Comparison of ENCODE assay signal across 14 cellular contexts in the genomic region with DNA sequence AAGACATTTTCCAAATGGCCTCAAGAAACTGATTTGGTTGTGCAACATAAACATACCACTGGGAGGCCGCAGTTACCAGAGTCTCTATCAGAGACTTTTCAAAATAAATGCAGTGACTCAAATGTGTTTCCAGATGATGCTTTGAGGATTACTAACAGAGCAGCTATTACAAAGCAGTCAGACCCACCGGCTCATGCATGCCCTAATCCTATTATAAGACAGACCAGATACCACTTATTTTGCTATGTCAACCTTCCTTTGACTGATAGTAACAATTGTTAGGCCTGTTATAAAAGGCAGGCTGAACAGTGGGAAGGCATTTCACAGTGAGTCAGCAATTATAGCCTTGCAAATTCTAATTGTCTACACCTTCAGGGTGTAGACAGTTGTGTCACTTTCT.
A peak's percentile ranks its signal among the peaks of the same experiment; 100 is the strongest.
DNase-seq lines count a peak whose midpoint lies in the region; ATAC-seq and TF ChIP-seq lines count a peak whose summit lies in the region.
"Had no signal": no experiment of that assay in that cellular context is flagged by ENCODE, and none has a peak within 500 bp of the region (broad histone marks: within the 10 kb centered on the region; RNA-seq: fewer than 3 reads in every experiment).

No MANE protein-coding gene starts in this region.

- H3K27ac ChIP-seq in AG04450 (ENCODE audit: low read depth, low read length) = no peak overlapping the region
- H3K27ac ChIP-seq in WERI-Rb-1 = peak overlapping the region; percentile 0; the same call in 1 of the 2 replicates
- no peak overlapping the region for H3K27ac ChIP-seq in foreskin keratinocyte
- H3K27ac ChIP-seq: left ventricle myocardium inferior, neutrophil had no signal

- no peaks in the 10 kb centered on the region for H3K27me3 ChIP-seq in AG04450 (ENCODE audit: control insufficient read depth, insufficient read depth, low read length)
- H3K27me3 ChIP-seq in HAP-1 (ENCODE audit: low read depth) = no peaks in the 10 kb centered on the region
- H3K27me3 ChIP-seq in WERI-Rb-1 (ENCODE audit: insufficient read depth, low read depth, severe bottlenecking) = no peaks in the 10 kb centered on the region
- H3K27me3 ChIP-seq in foreskin keratinocyte = no peaks in the 10 kb centered on the region
- H3K27me3 ChIP-seq: neutrophil had no signal

- DNase-seq in AG04450 (ENCODE audit: low read depth, low spot score) (peak; percentile 77), HAP-1 (ENCODE audit: low spot score in 2 of 2) (peak; percentile 21 to 47), WERI-Rb-1 (peak; percentile 57), foreskin keratinocyte (peak; percentile 6 to 35), NCI-H510A treated with DMSO at 0.1 percent for 48 hours (lab: John Stamatoyannopoulos, UW) (no peak)
- DNase-seq: activated CD4-positive, alpha-beta memory T cell treated with anti-CD3 and anti-CD28 coated beads, Interleukin-2, amount 10 ng/mL, durations not matched to agents 7 days and 5 days; CD4-positive, CD25-positive, alpha-beta regulatory T cell; left ventricle myocardium inferior; NCI-H1092 treated with DMSO at 0.1 percent for 48 hours; stimulated activated naive B cell treated with anti-CD40 and anti-IgM and Interleukin-4, amounts not matched to agents 10 μg/mL and 1 μg/mL and 100 μg/mL, for 72 hours had no signal

- no peaks in the 10 kb centered on the region for H3K36me3 Mint-ChIP-seq in activated T-helper 17 cell treated with anti-CD3 and anti-CD28 coated beads, Interleukin-2, amount 50 U/mL, for 72 hours (ENCODE audit: low read depth)
- H3K36me3 Mint-ChIP-seq: CD4-positive, CD25-positive, alpha-beta regulatory T cell; stimulated activated naive B cell treated with anti-CD40 and anti-IgM and Interleukin-4, amounts not matched to agents 10 μg/mL and 1 μg/mL and 100 μg/mL, for 72 hours had no signal

- H3K4me3 Mint-ChIP-seq in activated T-helper 17 cell treated with anti-CD3 and anti-CD28 coated beads, Interleukin-2, amount 50 U/mL, for 72 hours = no peak overlapping the region
- H3K4me3 Mint-ChIP-seq: activated CD4-positive, alpha-beta memory T cell treated with anti-CD3 and anti-CD28 coated beads, Interleukin-2, amount 10 ng/mL, durations not matched to agents 7 days and 5 days; CD4-positive, CD25-positive, alpha-beta regulatory T cell; stimulated activated naive B cell treated with anti-CD40 and anti-IgM and Interleukin-4, amounts not matched to agents 10 μg/mL and 1 μg/mL and 100 μg/mL, for 72 hours had no signal

- in situ Hi-C loops in HAP-1 (cut with MboI; ENCODE audit: low sequenced_read_pairs) = no loop called here

- peaks cover 3% of the 10 kb centered on the region for H3K27me3 Mint-ChIP-seq in activated T-helper 17 cell treated with anti-CD3 and anti-CD28 coated beads, Interleukin-2, amount 50 U/mL, for 72 hours
- H3K27me3 Mint-ChIP-seq: activated CD4-positive, alpha-beta memory T cell treated with anti-CD3 and anti-CD28 coated beads, Interleukin-2, amount 10 ng/mL, durations not matched to agents 7 days and 5 days; CD4-positive, CD25-positive, alpha-beta regulatory T cell; stimulated activated naive B cell treated with anti-CD40 and anti-IgM and Interleukin-4, amounts not matched to agents 10 μg/mL and 1 μg/mL and 100 μg/mL, for 72 hours had no signal

- H3K9me3 Mint-ChIP-seq in activated T-helper 17 cell treated with anti-CD3 and anti-CD28 coated beads, Interleukin-2, amount 50 U/mL, for 72 hours = peaks cover 7% of the 10 kb centered on the region
- H3K9me3 Mint-ChIP-seq: activated CD4-positive, alpha-beta memory T cell treated with anti-CD3 and anti-CD28 coated beads, Interleukin-2, amount 10 ng/mL, durations not matched to agents 7 days and 5 days had no signal

- no peaks in the 10 kb centered on the region for H3K4me1 Mint-ChIP-seq in activated T-helper 17 cell treated with anti-CD3 and anti-CD28 coated beads, Interleukin-2, amount 50 U/mL, for 72 hours
- H3K4me1 Mint-ChIP-seq: activated CD4-positive, alpha-beta memory T cell treated with anti-CD3 and anti-CD28 coated beads, Interleukin-2, amount 10 ng/mL, durations not matched to agents 7 days and 5 days; CD4-positive, CD25-positive, alpha-beta regulatory T cell; stimulated activated naive B cell treated with anti-CD40 and anti-IgM and Interleukin-4, amounts not matched to agents 10 μg/mL and 1 μg/mL and 100 μg/mL, for 72 hours had no signal

- POLR2A ChIA-PET in AG04450 (lab: Yijun Ruan, JAX) = interaction anchor here (0.6 to 1.0 kb wide), 2 partner anchors 28 to 276 kb away, joined by 3 to 4 read pairs; no protein-coding TSS in a partner anchor

- TF ChIP-seq CTCF in AG04450 (IDR thresholded peaks at IDR 0.05; ENCODE audit: low read depth, low read length) (peak; percentile 56), WERI-Rb-1 (IDR thresholded peaks at IDR 0.05; ENCODE audit: low read depth, low read length) (0 out of 2 replicates have a peak, but pooled peaks have one; percentile 0), foreskin keratinocyte (conservative IDR thresholded peaks at IDR 0.05) (no peak)

- H3K4me1 ChIP-seq in HAP-1 (no peaks in the 10 kb centered on the region), foreskin keratinocyte (no peaks in the 10 kb centered on the region)
- H3K4me1 ChIP-seq: left ventricle myocardium inferior had no signal

- H3K9me3 ChIP-seq in AG04450 (ENCODE audit: control insufficient read depth, insufficient read depth, low read length) (no peaks in the 10 kb centered on the region), HAP-1 (no peaks in the 10 kb centered on the region), WERI-Rb-1 (ENCODE audit: severe bottlenecking) (no peaks in the 10 kb centered on the region)
- H3K9me3 ChIP-seq: left ventricle myocardium inferior, neutrophil had no signal

- ATAC-seq in foreskin keratinocyte (peak; percentile 15), GM21526 (IDR thresholded peaks at IDR 0.05; ENCODE audit: low FRiP score, unreplicated experiment) (no peak), GM18873 (IDR thresholded peaks at IDR 0.05; ENCODE audit: low FRiP score, unreplicated experiment) (no peak)
- ATAC-seq in activated T-helper 17 cell treated with anti-CD3 and anti-CD28 coated beads, Interleukin-2, amount 50 U/mL, for 72 hours (replicated peaks) = no peak
- ATAC-seq: stimulated activated naive B cell treated with anti-CD40 and anti-IgM and Interleukin-4, amounts not matched to agents 10 μg/mL and 1 μg/mL and 100 μg/mL, for 72 hours had no signal

- H3K27ac Mint-ChIP-seq in activated T-helper 17 cell treated with anti-CD3 and anti-CD28 coated beads, Interleukin-2, amount 50 U/mL, for 72 hours = no peak overlapping the region
- H3K27ac Mint-ChIP-seq: activated CD4-positive, alpha-beta memory T cell treated with anti-CD3 and anti-CD28 coated beads, Interleukin-2, amount 10 ng/mL, durations not matched to agents 7 days and 5 days; CD4-positive, CD25-positive, alpha-beta regulatory T cell; stimulated activated naive B cell treated with anti-CD40 and anti-IgM and Interleukin-4, amounts not matched to agents 10 μg/mL and 1 μg/mL and 100 μg/mL, for 72 hours had no signal

- CTCF ChIA-PET in AG04450 (lab: Charles Lee) = interaction anchor here (1.3 to 4.8 kb wide), 2 partner anchors 14 to 152 kb away, joined by 6 to 24 read pairs; no protein-coding TSS in a partner anchor

- H3K36me3 ChIP-seq in HAP-1 (replicated peaks) = no peaks in the 10 kb centered on the region
- no peaks in the 10 kb centered on the region for H3K36me3 ChIP-seq in WERI-Rb-1
- H3K36me3 ChIP-seq: left ventricle myocardium inferior, neutrophil had no signal

- H3K4me3 ChIP-seq in AG04450 (ENCODE audit: low read depth, low read length) (no peak overlapping the region), HAP-1 (no peak overlapping the region), WERI-Rb-1 (ENCODE audit: low read depth, low read length) (no peak overlapping the region)
- H3K4me3 ChIP-seq: left ventricle myocardium inferior had no signal
